20 cellular contexts compared by ENCODE assay signal in genomic region chr21:33022489-33022827, GRCh38. TPM values are rescaled to one million over a fixed set of nuclear protein-coding genes. Genes with fewer than 3 reads are reported as not detected.
DNase-seq lines count a peak whose midpoint lies in the region; ATAC-seq, FAIRE-seq and TF ChIP-seq lines count a peak whose summit lies in the region.
"Had no signal": no experiment of that assay in that cellular context is flagged by ENCODE, and none has a peak within 500 bp of the region (broad histone marks: within the 10 kb centered on the region; RNA-seq: fewer than 3 reads in every experiment).

No MANE protein-coding gene starts in this region.

- BruUV-seq in IMR-90 (replicated peaks; lab: Mats Ljungman, UMichigan) (no TSS peak), OCI-LY7 (replicated peaks; lab: Mats Ljungman, UMichigan) (no TSS peak)

- H3K27me3 Mint-ChIP-seq in T-helper 2 cell treated with Interferon-gamma antibody and Interleukin-4, amounts not matched to agents 5 μg/mL and 100 μg/mL, for 36 hours (ENCODE audit: low read depth) = peaks cover 87% of the 10 kb centered on the region
- H3K27me3 Mint-ChIP-seq in effector memory CD8-positive, alpha-beta T cell = peaks cover 88 to 97% of the 10 kb centered on the region in 2 donors

- H2BK120ac ChIP-seq in IMR-90 (ENCODE audit: low read depth, low read length) = no peak overlapping the region

- dilution Hi-C loops in IMR-90 (cut with HindIII; ENCODE audit: low sequenced_read_pairs, unreplicated experiment) = no loop called here

- H2AFZ ChIP-seq in IMR-90 (replicated peaks; ENCODE audit: low read length, poor library complexity) (peak overlapping the region; percentile 5), osteoblast (ENCODE audit: low read length) (no peak overlapping the region), OCI-LY7 (ENCODE audit: low read length) (no peak overlapping the region)

- 14% methylated on average over 16 of the region's 17 CpGs; no CpG with 5 or more reads in 1 of the 2 experiments for WGBS in IMR-90 (ENCODE audit: extremely low coverage in 2 of 2, insufficient read length in 1 of 2), 2 experiments

- H3K9me3 ChIP-seq in IMR-90 (ENCODE audit: control insufficient read depth, insufficient read depth, low read length) (peaks cover 8% of the 10 kb centered on the region), osteoblast (ENCODE audit: low read depth, low read length) (no peaks in the 10 kb centered on the region), OCI-LY7 (ENCODE audit: low read length) (no peaks in the 10 kb centered on the region)
- H3K9me3 ChIP-seq: A549, adrenal gland, pancreas, transverse colon had no signal

- TF ChIP-seq POLR2A in IMR-90 (IDR thresholded peaks at IDR 0.05; ENCODE audit: low read depth, low read length) (no peak), GM12891 (IDR thresholded peaks at IDR 0.05; ENCODE audit: low read depth, low read length) (no peak)

- H3K36me3 ChIP-seq in IMR-90 (ENCODE audit: control insufficient read depth, insufficient read depth, low read length) (no peaks in the 10 kb centered on the region), osteoblast (ENCODE audit: insufficient read depth, low read length) (no peaks in the 10 kb centered on the region), OCI-LY7 (ENCODE audit: insufficient read depth, low read length) (no peaks in the 10 kb centered on the region)
- H3K36me3 ChIP-seq: adrenal gland, pancreas, transverse colon had no signal

- no peak overlapping the region for H4K91ac ChIP-seq in IMR-90 (ENCODE audit: insufficient read depth, low read depth, low read length)

- no peak overlapping the region for H3K9ac ChIP-seq in IMR-90 (ENCODE audit: low read depth, low read length)

- no peak overlapping the region for H2BK5ac ChIP-seq in IMR-90 (ENCODE audit: low read depth, low read length, poor library complexity, severe bottlenecking)

- H3K4me2 ChIP-seq in IMR-90 (ENCODE audit: low read depth, low read length) (no peak overlapping the region), osteoblast (ENCODE audit: insufficient read depth, low read length) (no peak overlapping the region), OCI-LY7 (ENCODE audit: low read length) (no peak overlapping the region)
- H3K4me2 ChIP-seq: A549 had no signal

- no peak overlapping the region for H3K18ac ChIP-seq in IMR-90 (ENCODE audit: low read depth, low read length)

- H4K20me1 ChIP-seq in IMR-90 (ENCODE audit: insufficient read depth, low read length) = peaks cover 3% of the 10 kb centered on the region; the same call in 1 of the 2 replicates
- H4K20me1 ChIP-seq in osteoblast (ENCODE audit: insufficient read depth, low read length) = no peaks in the 10 kb centered on the region
- no peaks in the 10 kb centered on the region for H4K20me1 ChIP-seq in OCI-LY7 (ENCODE audit: insufficient read depth, low read length)

- H2BK20ac ChIP-seq in IMR-90 (ENCODE audit: low read depth, low read length) = no peak overlapping the region

- H3K4me1 Mint-ChIP-seq in T-helper 2 cell treated with Interferon-gamma antibody and Interleukin-4, amounts not matched to agents 5 μg/mL and 100 μg/mL, for 36 hours (ENCODE audit: low read depth) = peaks cover 14% of the 10 kb centered on the region
- H3K4me1 Mint-ChIP-seq in effector memory CD8-positive, alpha-beta T cell (ENCODE audit: low read depth in 2 of 2) = peaks cover 38 to 49% of the 10 kb centered on the region in 2 donors

- TF ChIP-seq CTCF in IMR-90 (conservative IDR thresholded peaks at IDR 0.05; ENCODE audit: low read depth, low read length) = no peak
- TF ChIP-seq CTCF in osteoblast (IDR thresholded peaks at IDR 0.05; ENCODE audit: extremely low read depth, low read depth, low read length) = no peak
- no peak for TF ChIP-seq CTCF in OCI-LY7 (conservative IDR thresholded peaks at IDR 0.05; ENCODE audit: low read length)

- peaks cover 2% of the 10 kb centered on the region for H3K36me3 Mint-ChIP-seq in T-helper 2 cell treated with Interferon-gamma antibody and Interleukin-4, amounts not matched to agents 5 μg/mL and 100 μg/mL, for 36 hours (ENCODE audit: low read depth)
- H3K36me3 Mint-ChIP-seq in effector memory CD8-positive, alpha-beta T cell (ENCODE audit: insufficient read depth) = peaks cover 22% of the 10 kb centered on the region

- H3K27me3 ChIP-seq in IMR-90 (ENCODE audit: control insufficient read depth, insufficient read depth, low read length) (peaks cover 95% of the 10 kb centered on the region), osteoblast (ENCODE audit: insufficient read depth, low read length) (peaks cover 95% of the 10 kb centered on the region)

- no peak overlapping the region for H3K4me3 ChIP-seq in IMR-90 (ENCODE audit: insufficient read depth, low read depth, low read length)
- no peak overlapping the region for H3K4me3 ChIP-seq in osteoblast (ENCODE audit: insufficient read depth, low read length)
- no peak overlapping the region for H3K4me3 ChIP-seq in OCI-LY7 (ENCODE audit: low read depth, low read length, poor library complexity, severe bottlenecking)
- H3K4me3 ChIP-seq: A549, pancreas, transverse colon had no signal

- FAIRE-seq in GM12891 (lab: Jason Lieb, UNC) = no peak
- FAIRE-seq: A549, pancreas had no signal

- H4K8ac ChIP-seq in IMR-90 (ENCODE audit: low read depth in 2 of 2, low read length in 2 of 2) = no peak overlapping the region

- H2AK9ac ChIP-seq in IMR-90 (replicated peaks; ENCODE audit: low read depth, low read length, poor library complexity) = no peak overlapping the region

- no peaks in the 10 kb centered on the region for H3K79me1 ChIP-seq in IMR-90 (ENCODE audit: low read depth in 1 of 2, low read length in 2 of 2)

- POLR2A ChIA-PET in IMR-90 (lab: Charles Lee; ENCODE audit: unreplicated experiment) (no interaction called here), OCI-LY7 (lab: Charles Lee) (no interaction called here)

- H3K27ac ChIP-seq in IMR-90 (ENCODE audit: insufficient read depth, low read length) = no peak overlapping the region
- no peak overlapping the region for H3K27ac ChIP-seq in osteoblast (ENCODE audit: low read depth, low read length)
- H3K27ac ChIP-seq in OCI-LY7 (ENCODE audit: low read depth, low read length, poor library complexity, severe bottlenecking) = no peak overlapping the region
- H3K27ac ChIP-seq: A549, adrenal gland, pancreas, transverse colon had no signal

- H3K79me2 ChIP-seq in osteoblast (ENCODE audit: insufficient read depth, low read length) (no peaks in the 10 kb centered on the region), OCI-LY7 (ENCODE audit: insufficient read depth, low read depth, low read length) (no peaks in the 10 kb centered on the region)

- in situ Hi-C loops in IMR-90 (cut with MboI; ENCODE audit: low sequenced_read_pairs) = no loop called here

- no peak overlapping the region for H3K56ac ChIP-seq in IMR-90 (ENCODE audit: extremely low read depth, insufficient read depth, low read length)

- no peaks in the 10 kb centered on the region for H3K4me1 ChIP-seq in IMR-90 (ENCODE audit: control insufficient read depth, insufficient read depth, low read length)
- no peaks in the 10 kb centered on the region for H3K4me1 ChIP-seq in osteoblast (ENCODE audit: insufficient read depth, low read length)
- H3K4me1 ChIP-seq in OCI-LY7 (ENCODE audit: insufficient read depth, low read length, poor library complexity, severe bottlenecking) = no peaks in the 10 kb centered on the region
- H3K4me1 ChIP-seq: A549, pancreas had no signal

- no peaks in the 10 kb centered on the region for H3K9me2 ChIP-seq in OCI-LY7 (ENCODE audit: insufficient read depth, low read length)

- no peak overlapping the region for H3K23ac ChIP-seq in IMR-90 (ENCODE audit: low read depth, low read length)

- H4K5ac ChIP-seq in IMR-90 (ENCODE audit: low read depth, low read length) = no peak overlapping the region

- no peak overlapping the region for H3K4me3 Mint-ChIP-seq in T-helper 2 cell treated with Interferon-gamma antibody and Interleukin-4, amounts not matched to agents 5 μg/mL and 100 μg/mL, for 36 hours
- peak overlapping the region; percentile 31 to 61 for H3K4me3 Mint-ChIP-seq in effector memory CD8-positive, alpha-beta T cell

- no peak overlapping the region for H2AK5ac ChIP-seq in IMR-90 (ENCODE audit: low read depth, low read length)

- CTCF ChIA-PET in IMR-90 (lab: Yijun Ruan, JAX) = no interaction called here
- CTCF ChIA-PET in OCI-LY7 (lab: Charles Lee; ENCODE audit: unreplicated experiment) = no interaction called here

- no peak for DNase-seq in T-helper 2 cell treated with Interferon-gamma antibody and Interleukin-4, amounts not matched to agents 5 μg/mL and 100 μg/mL, for 36 hours (ENCODE audit: low spot score)
- DNase-seq in T-helper 2 cell = no peak
- no peak for DNase-seq in IMR-90
- no peak for DNase-seq in effector memory CD8-positive, alpha-beta T cell
- DNase-seq in osteoblast (ENCODE audit: insufficient read length, low spot score, missing footprints) = peak; percentile 82
- DNase-seq in GM12891 (ENCODE audit: insufficient read length, low spot score) = no peak
- DNase-seq in OCI-LY7 (ENCODE audit: low spot score) = no peak
- DNase-seq: activated CD4-positive, alpha-beta T cell treated with anti-CD3 and anti-CD28 coated beads, Interleukin-2, amount 50 U/mL, for 4 hours; mesenchymal stem cell; NCI-H1105; NCI-H226; pancreas; stimulated activated CD4-positive, alpha-beta T cell treated with anti-CD3 and anti-CD28 coated beads, Interleukin-12 subunit alpha, Interleukin-12 subunit beta, amount 100 ng/mL, for 4 hours; transverse colon had no signal

- no peak for TF ChIP-seq RAD21 in IMR-90 (IDR thresholded peaks at IDR 0.05; ENCODE audit: low read length)

- H2BK15ac ChIP-seq in IMR-90 (ENCODE audit: low read depth, low read length) = no peak overlapping the region

- no peaks in the 10 kb centered on the region for H3K9me3 Mint-ChIP-seq in T-helper 2 cell treated with Interferon-gamma antibody and Interleukin-4, amounts not matched to agents 5 μg/mL and 100 μg/mL, for 36 hours
- H3K9me3 Mint-ChIP-seq in effector memory CD8-positive, alpha-beta T cell = no peaks in the 10 kb centered on the region

- H3K4ac ChIP-seq in IMR-90 (ENCODE audit: low read depth, low read length) = no peak overlapping the region

- H3K27ac Mint-ChIP-seq in T-helper 2 cell treated with Interferon-gamma antibody and Interleukin-4, amounts not matched to agents 5 μg/mL and 100 μg/mL, for 36 hours = peak overlapping the region; percentile 65
- no peak overlapping the region for H3K27ac Mint-ChIP-seq in effector memory CD8-positive, alpha-beta T cell

- ATAC-seq in IMR-90 (ENCODE audit: low read depth) (no peak), HG02970 (IDR thresholded peaks at IDR 0.05; ENCODE audit: low FRiP score, unreplicated experiment) (no peak)
- ATAC-seq in effector memory CD8-positive, alpha-beta T cell (replicated peaks) = no peak
- ATAC-seq: Panc1, pancreas had no signal

- no peaks in the 10 kb centered on the region for H3K9me1 ChIP-seq in IMR-90 (ENCODE audit: insufficient read depth, low read length)

- intact Hi-C loops in IMR-90 (cut with micrococcal nuclease) = no loop called here
- intact Hi-C loops in OCI-LY7 (cut with micrococcal nuclease; ENCODE audit: unreplicated experiment) = no loop called here

- no peak overlapping the region for H3K14ac ChIP-seq in IMR-90 (replicated peaks; ENCODE audit: low read depth, low read length)

RNA-seq across cellular contexts. Expression of gene OLIG2, which starts 3.3 kb away (rescaled TPM):
- total RNA-seq in IMR-90 (2012; rRNA removed) (not detected in 2 replicates), osteoblast (not detected in 2 replicates), OCI-LY7 (2022) (not detected in 2 replicates)
- polyA plus RNA-seq in IMR-90 (2012; rRNA removed) = not detected in 2 replicates
- polyA plus RNA-seq in IMR-90 (2012; cell fraction: cytosol; rRNA removed) = not detected in 2 replicates
- polyA plus RNA-seq in IMR-90 (2012; cell fraction: nucleus; rRNA removed; ENCODE audit: low replicate concordance) = not detected in 2 replicates
- not detected for polyA plus RNA-seq in GM12891 (2012; ENCODE audit: low read depth, missing spikeins)
- not detected in 2 replicates for total RNA-seq in OCI-LY7 (2014; rRNA removed; shearing (Covaris generic))
- total RNA-seq: adrenal gland; dermis microvascular lymphatic vessel endothelial cell; T-helper 2 cell treated with Interferon-gamma antibody and Interleukin-4, amounts not matched to agents 100 ng/mL and 5 ng/mL, for 36 hours; transverse colon had no signal
- polyA plus RNA-seq: A549, pancreas had no signal

RNA-seq across cellular contexts. Expression of gene OLIG1, which starts 47.5 kb away (rescaled TPM):
- total RNA-seq in IMR-90 (2012; rRNA removed) (not detected in 2 replicates), osteoblast (not detected in 2 replicates), OCI-LY7 (2022) (not detected in 2 replicates)
- polyA plus RNA-seq in IMR-90 (2012; rRNA removed) = not detected in 2 replicates
- not detected in 2 replicates for polyA plus RNA-seq in IMR-90 (2012; cell fraction: cytosol; rRNA removed)
- not detected in 2 replicates for polyA plus RNA-seq in IMR-90 (2012; cell fraction: nucleus; rRNA removed; ENCODE audit: low replicate concordance)
- not detected for polyA plus RNA-seq in GM12891 (2012; ENCODE audit: low read depth, missing spikeins)
- not detected in 2 replicates for total RNA-seq in OCI-LY7 (2014; rRNA removed; shearing (Covaris generic))
- total RNA-seq: dermis microvascular lymphatic vessel endothelial cell; T-helper 2 cell treated with Interferon-gamma antibody and Interleukin-4, amounts not matched to agents 100 ng/mL and 5 ng/mL, for 36 hours; transverse colon had no signal
- polyA plus RNA-seq: A549 had no signal
